10 cellular contexts compared by ENCODE assay signal in the genomic region with DNA sequence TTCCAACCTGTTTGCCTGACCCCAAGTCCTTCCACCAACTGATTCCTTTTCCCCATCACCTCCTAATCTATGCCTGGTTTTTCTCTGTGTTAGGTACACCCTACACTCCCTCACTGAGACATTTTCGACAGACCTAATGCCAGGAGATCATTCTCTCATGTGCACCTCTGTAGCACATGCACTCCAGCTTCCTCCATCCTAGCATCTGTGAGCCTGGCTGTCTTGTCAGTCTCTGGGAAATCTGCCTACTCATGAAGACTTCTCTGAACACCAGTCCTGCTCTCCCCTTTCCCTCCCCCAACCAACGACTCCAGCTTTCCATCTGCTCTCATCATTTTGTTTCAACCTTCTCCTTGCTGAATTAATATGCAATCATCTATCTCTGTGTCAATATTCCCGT. TPM values are rescaled to one million over a fixed set of nuclear protein-coding genes. Genes with fewer than 3 reads are reported as not detected.
DNase-seq lines count a peak whose midpoint lies in the region; ATAC-seq and TF ChIP-seq lines count a peak whose summit lies in the region.
"Had no signal": no experiment of that assay in that cellular context is flagged by ENCODE, and none has a peak within 500 bp of the region (broad histone marks: within the 10 kb centered on the region; RNA-seq: fewer than 3 reads in every experiment).

No MANE protein-coding gene starts in this region.

- DNase-seq in GM12865 (ENCODE audit: low read depth) = no peak
- DNase-seq in SJCRH30 = no peak
- no peak for DNase-seq in esophagus squamous epithelium (lab: John Stamatoyannopoulos, UW)
- no peak for DNase-seq in sigmoid colon
- no peak for DNase-seq in NCI-H1105 treated with DMSO at 0.1 percent for 48 hours (lab: John Stamatoyannopoulos, UW)
- DNase-seq: HCEC 1CT had no signal

- no peaks in the 10 kb centered on the region for H3K9me3 ChIP-seq in SJCRH30 (replicated peaks)
- no peaks in the 10 kb centered on the region for H3K9me3 ChIP-seq in esophagus squamous epithelium
- no peaks in the 10 kb centered on the region for H3K9me3 ChIP-seq in sigmoid colon

- intact Hi-C loops in esophagus squamous epithelium (cut with DNase I) = no loop called here
- intact Hi-C loops in sigmoid colon (cut with DNase I) = no loop called here

- H3K27me3 ChIP-seq in SJCRH30 (no peaks in the 10 kb centered on the region), esophagus squamous epithelium (no peaks in the 10 kb centered on the region), sigmoid colon (no peaks in the 10 kb centered on the region)

- H3K36me3 ChIP-seq in SJCRH30 = peaks cover 18% of the 10 kb centered on the region
- peaks cover 23 to 43% (median 30%) of the 10 kb centered on the region in 3 donors for H3K36me3 ChIP-seq in esophagus squamous epithelium
- peaks cover 28 to 38% (median 36%) of the 10 kb centered on the region in 4 donors for H3K36me3 ChIP-seq in sigmoid colon

- WGBS in esophagus squamous epithelium, 2 donors = 36 to 51% methylated on average over 3 of the region's 3 CpGs
- WGBS in sigmoid colon, 2 donors = 20 to 51% methylated on average over 3 of the region's 3 CpGs

- H3K27ac ChIP-seq in SJCRH30 (peak overlapping the region; percentile 75; the same call in 1 of the 2 replicates), esophagus squamous epithelium (peak overlapping the region; percentile 91 to 97 (median 94)), sigmoid colon (peak overlapping the region in 2 of 4 donors; percentile 86 to 89)

- no peak for TF ChIP-seq EP300 in sigmoid colon (IDR thresholded peaks at IDR 0.05)

- H3K4me3 ChIP-seq in GM12865 (ENCODE audit: low read depth, low read length) = peak overlapping the region; percentile 82
- H3K4me3 ChIP-seq in SJCRH30 = peak overlapping the region; percentile 76
- H3K4me3 ChIP-seq in esophagus squamous epithelium = peak overlapping the region; percentile 75 to 98 (median 96)
- peak overlapping the region in 3 of 4 donors; percentile 73 to 87 (median 79) for H3K4me3 ChIP-seq in sigmoid colon

- TF ChIP-seq POLR2A in esophagus squamous epithelium (IDR thresholded peaks at IDR 0.05) (no peak), sigmoid colon (IDR thresholded peaks at IDR 0.05) (no peak)

- ATAC-seq in HG03095 (IDR thresholded peaks at IDR 0.05; ENCODE audit: unreplicated experiment) = no peak
- ATAC-seq in GM18498 (IDR thresholded peaks at IDR 0.05; ENCODE audit: unreplicated experiment) = no peak
- no peak for ATAC-seq in activated CD4-positive, CD25-positive, alpha-beta regulatory T cell treated with anti-CD3 and anti-CD28 coated beads, Interleukin-2, amount 50 U/mL, for 24 hours

- peaks cover 3% of the 10 kb centered on the region; the same call in 1 of the 2 replicates for H3K4me1 ChIP-seq in SJCRH30
- H3K4me1 ChIP-seq in esophagus squamous epithelium = peaks cover 23 to 42% (median 24%) of the 10 kb centered on the region in 3 donors
- peaks cover 0 to 32% (median 28%) of the 10 kb centered on the region in 4 donors for H3K4me1 ChIP-seq in sigmoid colon

- TF ChIP-seq CTCF in GM12865 (IDR thresholded peaks at IDR 0.05; ENCODE audit: insufficient read depth, low read depth, low read length, missing control alignments) (no peak), esophagus squamous epithelium (IDR thresholded peaks at IDR 0.05) (no peak), sigmoid colon (IDR thresholded peaks at IDR 0.05) (no peak)

RNA-seq across cellular contexts. Expression of gene MED8, which starts 1.0 kb away (rescaled TPM):
- total RNA-seq in SJCRH30 (2014; rRNA removed; shearing (Covaris generic)) = 33.9 and 39.3 TPM in 2 replicates
- total RNA-seq in esophagus squamous epithelium = 10 to 100 TPM; 34.5 to 60.1 (median 38.6) TPM
- total RNA-seq in sigmoid colon = 10 to 100 TPM; 25.3 to 33.4 (median 29.6) TPM
- polyA plus RNA-seq in sigmoid colon = 10 to 100 TPM; 34.2 to 43.9 (median 36.6) TPM

RNA-seq across cellular contexts. Expression of gene SZT2, which starts 1.1 kb away (rescaled TPM):
- total RNA-seq in SJCRH30 (2014; rRNA removed; shearing (Covaris generic)) = 15.5 and 19.5 TPM in 2 replicates
- 10 to 100 TPM; 12.4 to 40.0 (median 27.7) TPM for total RNA-seq in esophagus squamous epithelium
- 10 to 100 TPM; 19.1 to 47.4 (median 25.2) TPM for total RNA-seq in sigmoid colon
- 10 to 100 TPM in 1 of 3 donors, 1 to 10 TPM in 2; 4.6 to 39.2 (median 4.8) TPM for polyA plus RNA-seq in sigmoid colon

RNA-seq across cellular contexts. Expression of gene ELOVL1, which starts 20.8 kb away (rescaled TPM):
- 43.5 and 46.3 TPM in 2 replicates for total RNA-seq in SJCRH30 (2014; rRNA removed; shearing (Covaris generic))
- total RNA-seq in esophagus squamous epithelium (100 to 1,000 TPM in 3 of 4 donors, 10 to 100 TPM in 1; 99.8 to 187 (median 115) TPM), sigmoid colon (10 to 100 TPM; 26.8 to 39.6 (median 29.5) TPM)
- 100 to 1,000 TPM in 1 of 3 donors, 10 to 100 TPM in 2; 43.2 to 155 (median 63.6) TPM for polyA plus RNA-seq in sigmoid colon

RNA-seq across cellular contexts. Expression of gene CDC20, which starts 29.8 kb away (rescaled TPM):
- 181 and 185 TPM in 2 replicates for total RNA-seq in SJCRH30 (2014; rRNA removed; shearing (Covaris generic))
- total RNA-seq in esophagus squamous epithelium (10 to 100 TPM; 16.5 to 96.0 (median 33.6) TPM), sigmoid colon (1 to 10 TPM in 2 of 4 donors, under 1 TPM in 2; 0.66 to 3.4 (median 1.2) TPM)
- polyA plus RNA-seq in sigmoid colon = 10 to 100 TPM; 11.4 to 65.7 (median 17.1) TPM

RNA-seq across cellular contexts. Expression of gene MPL, which starts 51.0 kb away (rescaled TPM):
- total RNA-seq in SJCRH30 (2014; rRNA removed; shearing (Covaris generic)) = not detected in 2 replicates
- total RNA-seq in esophagus squamous epithelium = not detected
- total RNA-seq in sigmoid colon = not detected
- not detected for polyA plus RNA-seq in sigmoid colon
- total RNA-seq: activated CD8-positive, alpha-beta memory T cell treated with anti-CD3 and anti-CD28 coated beads for 36 hours had no signal
